Comparison of ENCODE assay signal across 10 cellular contexts in the genomic region with DNA sequence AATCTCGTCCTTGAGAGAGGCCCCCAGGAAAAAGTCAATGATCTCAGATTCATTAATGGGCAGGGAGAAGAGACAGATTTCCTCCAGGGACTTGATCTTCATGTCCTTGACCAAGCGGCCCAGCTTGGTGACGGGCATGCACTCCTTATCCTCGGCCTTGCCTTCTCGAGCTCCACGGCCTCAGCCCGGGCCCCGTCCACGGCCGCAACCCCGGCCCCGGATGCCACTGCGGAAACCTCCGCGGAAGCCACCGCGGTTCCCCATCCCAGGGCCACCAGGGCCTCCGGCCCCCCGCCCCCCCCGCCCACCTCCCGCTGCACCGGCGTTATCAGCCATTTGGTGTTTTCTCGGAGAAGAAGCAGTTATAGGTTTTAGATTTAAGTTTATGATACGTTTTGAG.
"Had no signal": no experiment of that assay in that cellular context is flagged by ENCODE, and none has a peak within 500 bp of the region (broad histone marks: within the 10 kb centered on the region; RNA-seq: fewer than 3 reads in every experiment).

No MANE protein-coding gene starts in this region.

- DNase-seq: IMR-90, Karpas-422, KBM-7, KG1 had no signal

- H3K27ac Mint-ChIP-seq: IgD-negative memory B cell had no signal

- H3K27me3 Mint-ChIP-seq: IgD-negative memory B cell had no signal

- H3K9me3 Mint-ChIP-seq: IgD-negative memory B cell had no signal

- H3K4me3 Mint-ChIP-seq: IgD-negative memory B cell had no signal

- ATAC-seq: HepG2, K562 had no signal

- H3K9ac ChIP-seq: KMS-11 had no signal

- H3K27ac ChIP-seq: HL-60, KMS-11 had no signal

- FAIRE-seq: HepG2, HTR-8/SVneo, K562 had no signal

- H3K4me3 ChIP-seq: K562 had no signal
